ENCODE assay signal across 23 cellular contexts in genomic region chr20:35009665-35010328, GRCh38. TPM values are rescaled to one million over a fixed set of nuclear protein-coding genes. Genes with fewer than 3 reads are reported as not detected.
A peak's percentile ranks its signal among the peaks of the same experiment; 100 is the strongest.
DNase-seq lines count a peak whose midpoint lies in the region; ATAC-seq and TF ChIP-seq lines count a peak whose summit lies in the region.
"Had no signal": no experiment of that assay in that cellular context is flagged by ENCODE, and none has a peak within 500 bp of the region (broad histone marks: within the 10 kb centered on the region; RNA-seq: fewer than 3 reads in every experiment).

No MANE protein-coding gene starts in this region.

- no peaks in the 10 kb centered on the region for H3K9me3 ChIP-seq in IMR-90 (ENCODE audit: control insufficient read depth, insufficient read depth, low read length)
- H3K9me3 ChIP-seq: BLaER1, sigmoid colon, uterus had no signal

- no peak overlapping the region for H3K27ac ChIP-seq in IMR-90 (ENCODE audit: insufficient read depth, low read length)
- H3K27ac ChIP-seq: BLaER1, epithelial cell of prostate, sigmoid colon, uterus, WERI-Rb-1 had no signal

- peaks cover 99% of the 10 kb centered on the region for H3K36me3 Mint-ChIP-seq in activated T-cell treated with anti-CD3 and anti-CD28 coated beads, Interleukin-2, amount 50 U/mL, for 24 hours (ENCODE audit: low read depth)

- H3K56ac ChIP-seq in IMR-90 (ENCODE audit: extremely low read depth, insufficient read depth, low read length), result no peak overlapping the region

- 100% methylated on average over 3 of the region's 11 CpGs; no CpG with 5 or more reads in 1 of the 2 experiments for WGBS in IMR-90 (ENCODE audit: extremely low coverage in 2 of 2, insufficient read length in 1 of 2), 2 experiments

- no peak overlapping the region for H3K4me3 Mint-ChIP-seq in activated T-cell treated with anti-CD3 and anti-CD28 coated beads, Interleukin-2, amount 50 U/mL, for 24 hours
- H3K4me3 Mint-ChIP-seq: HFFc6 had no signal

- no peaks in the 10 kb centered on the region for H3K4me1 Mint-ChIP-seq in activated T-cell treated with anti-CD3 and anti-CD28 coated beads, Interleukin-2, amount 50 U/mL, for 24 hours (ENCODE audit: low read depth)

- no peak overlapping the region for H2AK5ac ChIP-seq in IMR-90 (ENCODE audit: low read depth, low read length)

- H3K9me1 ChIP-seq in IMR-90 (ENCODE audit: insufficient read depth, low read length), result peaks cover 10% of the 10 kb centered on the region; the same call in 1 of the 2 replicates

- TF ChIP-seq POLR2A in IMR-90 (IDR thresholded peaks at IDR 0.05; ENCODE audit: low read depth, low read length), result no peak

- H3K18ac ChIP-seq in IMR-90 (ENCODE audit: low read depth, low read length), result no peak overlapping the region

- CTCF ChIA-PET in IMR-90 (lab: Yijun Ruan, JAX), result no interaction called here

- peaks cover 13% of the 10 kb centered on the region for H4K20me1 ChIP-seq in IMR-90 (ENCODE audit: insufficient read depth, low read length)

- H4K5ac ChIP-seq in IMR-90 (ENCODE audit: low read depth, low read length), result no peak overlapping the region

- in situ Hi-C loops in IMR-90 (cut with MboI; ENCODE audit: low sequenced_read_pairs), result no loop called here

- H3K4ac ChIP-seq in IMR-90 (ENCODE audit: low read depth, low read length), result no peak overlapping the region

- no peak overlapping the region for H3K4me3 ChIP-seq in IMR-90 (ENCODE audit: insufficient read depth, low read depth, low read length)
- H3K4me3 ChIP-seq: BLaER1, sigmoid colon, uterus had no signal

- H3K4me2 ChIP-seq in IMR-90 (ENCODE audit: low read depth, low read length), result no peak overlapping the region
- H3K4me2 ChIP-seq: BLaER1 had no signal

- no peaks in the 10 kb centered on the region for H3K9me3 Mint-ChIP-seq in activated T-cell treated with anti-CD3 and anti-CD28 coated beads, Interleukin-2, amount 50 U/mL, for 24 hours
- H3K9me3 Mint-ChIP-seq: HFFc6 had no signal

- TF ChIP-seq RAD21 in IMR-90 (IDR thresholded peaks at IDR 0.05; ENCODE audit: low read length), result no peak

- H3K36me3 ChIP-seq in IMR-90 (ENCODE audit: control insufficient read depth, insufficient read depth, low read length), result peaks cover 85% of the 10 kb centered on the region
- H3K36me3 ChIP-seq: uterus had no signal

- no peak overlapping the region for H2BK20ac ChIP-seq in IMR-90 (ENCODE audit: low read depth, low read length)

- H2AK9ac ChIP-seq in IMR-90 (replicated peaks; ENCODE audit: low read depth, low read length, poor library complexity), result peak overlapping the region; percentile 20

- no peak for TF ChIP-seq CTCF in IMR-90 (conservative IDR thresholded peaks at IDR 0.05; ENCODE audit: low read depth, low read length)

- intact Hi-C loops in IMR-90 (cut with micrococcal nuclease) (no loop called here), left cardiac atrium (cut with DNase I) (no loop called here), posterior vena cava (cut with DNase I) (loop anchor here in 1 of 2 donors (1.0 kb wide), 1 partner anchor 151 kb away; no protein-coding TSS in a partner anchor)

- H2BK15ac ChIP-seq in IMR-90 (ENCODE audit: low read depth, low read length), result no peak overlapping the region

- no peak overlapping the region for H2AFZ ChIP-seq in IMR-90 (replicated peaks; ENCODE audit: low read length, poor library complexity)

- dilution Hi-C loops in IMR-90 (cut with HindIII; ENCODE audit: low sequenced_read_pairs, unreplicated experiment), result no loop called here

- POLR2A ChIA-PET in IMR-90 (lab: Charles Lee; ENCODE audit: unreplicated experiment), result no interaction called here

- no peak overlapping the region for H4K91ac ChIP-seq in IMR-90 (ENCODE audit: insufficient read depth, low read depth, low read length)

- no TSS peak for BruUV-seq in IMR-90 (replicated peaks; lab: Mats Ljungman, UMichigan)

- H4K8ac ChIP-seq in IMR-90 (ENCODE audit: low read depth in 2 of 2, low read length in 2 of 2), result no peak overlapping the region

- H3K27ac Mint-ChIP-seq in activated T-cell treated with anti-CD3 and anti-CD28 coated beads, Interleukin-2, amount 50 U/mL, for 24 hours, result peak overlapping the region; percentile 72

- no peak for ATAC-seq in IMR-90 (ENCODE audit: low read depth)
- no peak for ATAC-seq in left cardiac atrium
- no peak for ATAC-seq in HG02571 (IDR thresholded peaks at IDR 0.05; ENCODE audit: unreplicated experiment)
- no peak for ATAC-seq in HG03175 (IDR thresholded peaks at IDR 0.05; ENCODE audit: unreplicated experiment)

- no peak overlapping the region for H3K9ac ChIP-seq in IMR-90 (ENCODE audit: low read depth, low read length)
- H3K9ac ChIP-seq: BLaER1 had no signal

- peak; percentile 22 for DNase-seq in activated T-cell treated with anti-CD3 and anti-CD28 coated beads, Interleukin-2, amount 50 U/mL, for 24 hours
- no peak for DNase-seq in activated T-cell treated with anti-CD3 and anti-CD28 coated beads, Interleukin-2, amount 50 U/mL, for 48 hours
- DNase-seq in IMR-90 (no peak), left cardiac atrium (peak; percentile 13), posterior vena cava (ENCODE audit: low spot score) (peak; percentile 67), nucleus accumbens (lab: John Stamatoyannopoulos, UW) (no peak)
- DNase-seq: ACHN; activated CD4-positive, alpha-beta T cell treated with anti-CD3 and anti-CD28 coated beads, Interleukin-2, amount 50 U/mL, for 4 hours; amniotic stem cell; HFFc6; NCI-H1930; NCI-H2227 treated with DMSO at 0.1 percent for 48 hours; NCI-H748 treated with DMSO at 0.1 percent for 48 hours; sigmoid colon; stimulated activated CD8-positive, alpha-beta memory T cell treated with anti-CD3 and anti-CD28 coated beads, Interleukin-4, amount 100 ng/mL, for 48 hours; WERI-Rb-1 had no signal

- H2BK120ac ChIP-seq in IMR-90 (ENCODE audit: low read depth, low read length), result no peak overlapping the region

- no peak overlapping the region for H3K23ac ChIP-seq in IMR-90 (ENCODE audit: low read depth, low read length)

- no peak overlapping the region for H2BK5ac ChIP-seq in IMR-90 (ENCODE audit: low read depth, low read length, poor library complexity, severe bottlenecking)

- peaks cover 8 to 43% of the 10 kb centered on the region in 2 experiments for H3K79me1 ChIP-seq in IMR-90 (ENCODE audit: low read depth in 1 of 2, low read length in 2 of 2)

- no peak overlapping the region for H3K14ac ChIP-seq in IMR-90 (replicated peaks; ENCODE audit: low read depth, low read length)

- no peaks in the 10 kb centered on the region for H3K27me3 Mint-ChIP-seq in activated T-cell treated with anti-CD3 and anti-CD28 coated beads, Interleukin-2, amount 50 U/mL, for 24 hours

- no peaks in the 10 kb centered on the region for H3K27me3 ChIP-seq in IMR-90 (ENCODE audit: control insufficient read depth, insufficient read depth, low read length)
- H3K27me3 ChIP-seq: BLaER1, sigmoid colon, uterus had no signal

- H3K4me1 ChIP-seq in IMR-90 (ENCODE audit: control insufficient read depth, insufficient read depth, low read length), result peaks cover 1% of the 10 kb centered on the region; the same call in 1 of the 2 replicates
- H3K4me1 ChIP-seq: BLaER1, sigmoid colon, uterus had no signal

TF ChIP-seq in IMR-90, 13 proteins besides CTCF, POLR2A, EP300 and RAD21:
- TF ChIP-seq BHLHE40 (IDR thresholded peaks at IDR 0.05; ENCODE audit: low read depth, low read length) (no peak), CHD1 (IDR thresholded peaks at IDR 0.05; ENCODE audit: low read depth, low read length) (no peak), FOS (IDR thresholded peaks at IDR 0.05; ENCODE audit: low read depth, low read length) (no peak), NFE2L2 (IDR thresholded peaks at IDR 0.05; ENCODE audit: low read depth, low read length) (no peak), ELK1 (IDR thresholded peaks at IDR 0.05; ENCODE audit: borderline replicate concordance, low read depth, low read length) (no peak), MAFK (IDR thresholded peaks at IDR 0.05; ENCODE audit: low read depth, low read length) (no peak), USF2 (IDR thresholded peaks at IDR 0.05; ENCODE audit: low read depth, low read length) (no peak), SMC3 (IDR thresholded peaks at IDR 0.05; ENCODE audit: low read depth, low read length) (no peak), RFX5 (IDR thresholded peaks at IDR 0.05; ENCODE audit: low read depth, low read length) (no peak), RCOR1 (IDR thresholded peaks at IDR 0.05; ENCODE audit: insufficient replicate concordance, low read length) (no peak), CEBPB (IDR thresholded peaks at IDR 0.05; ENCODE audit: low read depth, low read length) (no peak), MXI1 (IDR thresholded peaks at IDR 0.05; ENCODE audit: borderline replicate concordance, low read depth, low read length) (no peak), MAZ (IDR thresholded peaks at IDR 0.05; ENCODE audit: borderline replicate concordance, low read depth, low read length) (no peak)

RNA-seq across cellular contexts. Expression of gene MYH7B, which starts 54.1 kb away (rescaled TPM):
- not detected in 2 replicates for total RNA-seq in IMR-90 (2012; rRNA removed)
- polyA plus RNA-seq in IMR-90 (2012; rRNA removed), result 0.09 and 0.10 TPM in 2 replicates
- polyA plus RNA-seq in IMR-90 (2012; cell fraction: cytosol; rRNA removed), result 0.02 and 0.18 TPM in 2 replicates
- 0.53 and 1.1 TPM in 2 replicates for polyA plus RNA-seq in IMR-90 (2012; cell fraction: nucleus; rRNA removed; ENCODE audit: low replicate concordance)
- 10 to 100 TPM; 82.3 to 89.0 TPM for total RNA-seq in left cardiac atrium
- total RNA-seq in posterior vena cava, result under 1 TPM; 0.42 to 0.57 TPM
- total RNA-seq: Daoy, dermis microvascular lymphatic vessel endothelial cell had no signal

RNA-seq across cellular contexts. Expression of gene GSS, which starts 54.2 kb away (rescaled TPM):
- total RNA-seq in IMR-90 (2012; rRNA removed), result 70.5 and 90.0 TPM in 2 replicates
- polyA plus RNA-seq in IMR-90 (2012; rRNA removed), result 70.3 and 73.7 TPM in 2 replicates
- polyA plus RNA-seq in IMR-90 (2012; cell fraction: cytosol; rRNA removed), result 64.9 and 72.0 TPM in 2 replicates
- 217 and 248 TPM in 2 replicates for polyA plus RNA-seq in IMR-90 (2012; cell fraction: nucleus; rRNA removed; ENCODE audit: low replicate concordance)
- total RNA-seq in left cardiac atrium, result 10 to 100 TPM; 20.1 to 27.2 TPM
- 10 to 100 TPM; 23.2 to 25.5 TPM for total RNA-seq in posterior vena cava

Comparison
In these comparisons a context has a peak if more than half of its experiments do, and no peak if none do; other contexts are left out.
1. DNase-seq: peak in activated T-cell treated with anti-CD3 and anti-CD28 coated beads, Interleukin-2, amount 50 U/mL, for 24 hours (single experiment), left cardiac atrium (single experiment) and posterior vena cava (single experiment); none in activated T-cell treated with anti-CD3 and anti-CD28 coated beads, Interleukin-2, amount 50 U/mL, for 48 hours (0 of 2), IMR-90 (single experiment) and nucleus accumbens (0 of 56).
2. RNA of gene MYH7B, which starts 54.1 kb away (total RNA-seq): 82.3 to 89.0 TPM in left cardiac atrium; 0.42 to 0.57 TPM in posterior vena cava and not detected in IMR-90; every median in the first group is over 10 times any median in the second.